8 cellular contexts compared by ENCODE assay signal in the genomic region with DNA sequence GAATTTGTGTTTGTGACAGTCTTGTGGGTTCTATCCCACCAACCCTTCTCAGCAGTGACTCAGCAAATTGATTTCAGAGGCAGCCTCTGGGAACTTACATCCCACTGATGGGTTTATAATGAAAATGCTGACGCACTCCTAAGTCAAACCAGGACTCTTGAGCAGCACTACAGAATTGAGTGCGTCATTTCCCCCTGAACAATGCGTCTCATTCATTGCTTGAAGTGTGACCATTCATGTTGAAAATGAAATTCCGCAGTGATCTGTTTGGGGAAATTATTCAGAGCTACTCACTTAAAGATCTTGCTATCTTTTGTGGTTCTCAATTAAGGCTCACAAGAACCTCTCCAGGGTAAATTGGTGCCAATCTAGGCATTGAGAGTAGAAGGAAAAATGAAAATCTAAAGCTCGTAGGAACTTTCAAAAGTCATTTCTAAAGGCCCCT.
DNase-seq lines count a peak whose midpoint lies in the region; ATAC-seq and TF ChIP-seq lines count a peak whose summit lies in the region.

No MANE protein-coding gene starts in this region.

- no peak for TF ChIP-seq POLR2A in erythroblast (IDR thresholded peaks at IDR 0.05; ENCODE audit: low read length)

- in situ Hi-C loops in G401 (cut with HindIII; ENCODE audit: low sequenced_read_pairs): no loop called here

- peak; percentile 16 for DNase-seq in G401 (ENCODE audit: low spot score)
- DNase-seq in epidermal melanocyte (ENCODE audit: insufficient read length, low spot score): peak; percentile 70
- no peak for DNase-seq in erythroblast (lab: John Stamatoyannopoulos, UW)
- no peak for DNase-seq in cerebellum (ENCODE audit: low spot score)
- no peak for DNase-seq in cortex of kidney (lab: John Stamatoyannopoulos, UW)
- DNase-seq in AML-193 (lab: John Stamatoyannopoulos, UW): no peak

- ATAC-seq in GM19455 (IDR thresholded peaks at IDR 0.05; ENCODE audit: unreplicated experiment) (peak; percentile 94), HG03378 (IDR thresholded peaks at IDR 0.05; ENCODE audit: unreplicated experiment) (peak; percentile 98)

Comparison
In these comparisons a context has a peak if more than half of its experiments do, and no peak if none do; other contexts are left out.
1. DNase-seq: peak in G401 (single experiment) and epidermal melanocyte (single experiment); none in erythroblast (0 of 2), cerebellum (single experiment), cortex of kidney (single experiment) and AML-193 (0 of 2).